In the genomic region with DNA sequence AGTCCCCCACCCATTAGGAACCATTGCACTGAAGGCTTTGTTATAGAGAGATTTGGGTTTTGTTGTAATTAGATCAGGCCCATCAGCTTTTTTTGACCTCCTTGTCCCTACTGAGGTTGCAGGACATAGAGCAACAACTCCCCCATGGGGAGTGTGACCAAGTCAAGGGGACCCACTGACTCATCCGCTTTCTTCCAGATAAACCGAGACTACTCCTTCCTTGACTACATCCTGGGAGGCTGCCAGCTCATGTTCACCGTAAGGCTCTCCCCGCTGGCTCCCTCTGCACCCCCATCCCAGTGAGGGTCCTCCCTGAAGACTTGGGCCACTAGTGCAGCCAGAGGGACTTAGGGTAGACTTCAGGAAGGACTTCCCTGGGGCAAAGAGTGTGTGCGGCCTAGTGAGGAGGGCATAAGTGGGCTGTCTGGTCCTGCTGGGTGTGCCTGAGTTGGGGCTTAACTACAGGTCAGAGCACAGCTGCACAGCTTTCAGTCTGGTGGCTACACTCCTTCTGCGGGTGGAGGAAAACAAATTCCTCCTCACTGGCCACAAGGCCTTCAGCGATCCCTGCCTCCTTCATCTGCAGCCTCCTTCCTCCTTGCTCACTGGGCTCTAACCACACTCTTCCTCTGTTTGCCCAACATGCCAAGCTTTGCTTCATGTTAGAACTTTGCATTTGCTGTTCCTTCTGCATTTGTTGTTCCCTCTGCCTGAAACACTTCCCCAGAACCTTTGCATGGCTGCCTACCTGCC, we compare ENCODE assay signal across 14 cellular contexts. TPM values are rescaled to one million over a fixed set of nuclear protein-coding genes. Genes with fewer than 3 reads are reported as not detected.
A peak's percentile ranks its signal among the peaks of the same experiment; 100 is the strongest.
DNase-seq lines count a peak whose midpoint lies in the region; ATAC-seq and TF ChIP-seq lines count a peak whose summit lies in the region.
"Had no signal": no experiment of that assay in that cellular context is flagged by ENCODE, and none has a peak within 500 bp of the region (broad histone marks: within the 10 kb centered on the region; RNA-seq: fewer than 3 reads in every experiment).

No MANE protein-coding gene starts in this region.

- no peak overlapping the region for H3K27ac ChIP-seq in osteoblast (ENCODE audit: low read depth, low read length)

- no peak overlapping the region for H2AFZ ChIP-seq in osteoblast (ENCODE audit: low read length)

- H3K4me3 ChIP-seq in NT2/D1 (ENCODE audit: insufficient read length, low read depth) (no peak overlapping the region), osteoblast (ENCODE audit: insufficient read depth, low read length) (no peak overlapping the region)

- H3K36me3 Mint-ChIP-seq in activated T-cell treated with anti-CD3 and anti-CD28 coated beads, Interleukin-2, amount 50 U/mL, for 24 hours (ENCODE audit: low read depth), result no peaks in the 10 kb centered on the region
- H3K36me3 Mint-ChIP-seq in brain, result peaks cover 26% of the 10 kb centered on the region

- H3K36me3 ChIP-seq in NT2/D1 (ENCODE audit: insufficient read depth, insufficient read length, low read length), result peaks cover 60% of the 10 kb centered on the region
- no peaks in the 10 kb centered on the region for H3K36me3 ChIP-seq in osteoblast (ENCODE audit: insufficient read depth, low read length)

- H3K79me2 ChIP-seq in osteoblast (ENCODE audit: insufficient read depth, low read length), result no peaks in the 10 kb centered on the region

- no peak overlapping the region for H3K4me2 ChIP-seq in osteoblast (ENCODE audit: insufficient read depth, low read length)

- H3K4me3 Mint-ChIP-seq in activated T-cell treated with anti-CD3 and anti-CD28 coated beads, Interleukin-2, amount 50 U/mL, for 24 hours, result no peak overlapping the region
- no peak overlapping the region for H3K4me3 Mint-ChIP-seq in brain

- H3K4me1 Mint-ChIP-seq in activated T-cell treated with anti-CD3 and anti-CD28 coated beads, Interleukin-2, amount 50 U/mL, for 24 hours (ENCODE audit: low read depth), result peaks cover 50% of the 10 kb centered on the region
- H3K4me1 Mint-ChIP-seq in brain, result no peaks in the 10 kb centered on the region

- no peak for DNase-seq in activated T-cell treated with anti-CD3 and anti-CD28 coated beads, Interleukin-2, amount 50 U/mL, for 24 hours
- DNase-seq in activated T-cell treated with anti-CD3 and anti-CD28 coated beads for 4 hours, result no peak
- no peak for DNase-seq in NT2/D1 (ENCODE audit: low read depth, low spot score)
- peak; percentile 62 for DNase-seq in osteoblast (ENCODE audit: insufficient read length, low spot score, missing footprints)
- DNase-seq in LoVo (ENCODE audit: low spot score), result no peak
- DNase-seq in NCI-H2171 (lab: John Stamatoyannopoulos, UW), result no peak
- DNase-seq: activated CD8-positive, alpha-beta memory T cell treated with anti-CD3 and anti-CD28 coated beads, Interleukin-2, amount 50 U/mL, for 48 hours; DMS53; NCI-H146; NCI-H524 treated with DMSO at 0.1 percent for 48 hours; stimulated activated CD4-positive, alpha-beta T cell treated with anti-CD3 and anti-CD28 coated beads, Interleukin-15, amount 100 ng/mL, for 24 hours; trophoblast cell had no signal

- H3K27me3 Mint-ChIP-seq in activated T-cell treated with anti-CD3 and anti-CD28 coated beads, Interleukin-2, amount 50 U/mL, for 24 hours, result no peaks in the 10 kb centered on the region
- no peaks in the 10 kb centered on the region for H3K27me3 Mint-ChIP-seq in brain

- no peaks in the 10 kb centered on the region for H3K9me3 Mint-ChIP-seq in activated T-cell treated with anti-CD3 and anti-CD28 coated beads, Interleukin-2, amount 50 U/mL, for 24 hours
- H3K9me3 Mint-ChIP-seq in brain, result no peaks in the 10 kb centered on the region

- no peaks in the 10 kb centered on the region for H3K9me3 ChIP-seq in NT2/D1 (ENCODE audit: insufficient read depth, low read length)
- H3K9me3 ChIP-seq in osteoblast (ENCODE audit: low read depth, low read length), result no peaks in the 10 kb centered on the region

- TF ChIP-seq CTCF in brain (conservative IDR thresholded peaks at IDR 0.05), result no peak
- no peak for TF ChIP-seq CTCF in osteoblast (IDR thresholded peaks at IDR 0.05; ENCODE audit: extremely low read depth, low read depth, low read length)

- H3K4me1 ChIP-seq in NT2/D1 (ENCODE audit: insufficient read depth, insufficient read length), result peaks cover 4% of the 10 kb centered on the region
- H3K4me1 ChIP-seq in osteoblast (ENCODE audit: insufficient read depth, low read length), result no peaks in the 10 kb centered on the region

- H3K27me3 ChIP-seq in NT2/D1 (ENCODE audit: insufficient read depth, insufficient read length) (no peaks in the 10 kb centered on the region), osteoblast (ENCODE audit: insufficient read depth, low read length) (no peaks in the 10 kb centered on the region)

- H4K20me1 ChIP-seq in osteoblast (ENCODE audit: insufficient read depth, low read length), result no peaks in the 10 kb centered on the region

- no peak for ATAC-seq in HG03565 (IDR thresholded peaks at IDR 0.05; ENCODE audit: unreplicated experiment)

- H3K9ac ChIP-seq in NT2/D1 (ENCODE audit: insufficient read length, low read depth), result peak overlapping the region; percentile 42

- H3K27ac Mint-ChIP-seq in activated T-cell treated with anti-CD3 and anti-CD28 coated beads, Interleukin-2, amount 50 U/mL, for 24 hours, result peak overlapping the region; percentile 45
- peak overlapping the region in 3 of 5 experiments; percentile 29 to 61 (median 55) for H3K27ac Mint-ChIP-seq in brain

RNA-seq across cellular contexts. Expression of gene CPNE2, which starts 31.0 kb away (rescaled TPM):
- 87.8 TPM for polyA plus RNA-seq in brain (ENCODE audit: insufficient read depth, low read depth, low replicate concordance)
- total RNA-seq in osteoblast, result 11.6 and 15.3 TPM in 2 replicates
